6 cellular contexts compared by ENCODE assay signal in genomic region chr2:71510938-71511337, GRCh38.
"Had no signal": no experiment of that assay in that cellular context is flagged by ENCODE, and none has a peak within 500 bp of the region (broad histone marks: within the 10 kb centered on the region; RNA-seq: fewer than 3 reads in every experiment).

No MANE protein-coding gene starts in this region.

- H3K36me3 ChIP-seq: MG63 had no signal

- H3K27me3 ChIP-seq: MG63 had no signal

- H3K4me3 ChIP-seq: MG63 had no signal

- H3K4me2 ChIP-seq: SK-N-SH had no signal

- H3K9ac ChIP-seq: SK-N-SH had no signal

- H3K27ac ChIP-seq: RWPE1 had no signal

- H3K9me3 ChIP-seq: MG63, SK-N-SH had no signal

- DNase-seq: NCI-H1417 treated with DMSO at 0.1 percent for 48 hours, NCI-H2107, NCI-H524 treated with DMSO at 0.1 percent for 48 hours had no signal
